Comparison of ENCODE assay signal across 21 cellular contexts in genomic region chr2:207935121-207935990, GRCh38.
DNase-seq lines count a peak whose midpoint lies in the region; ATAC-seq and TF ChIP-seq lines count a peak whose summit lies in the region.
"Had no signal": no experiment of that assay in that cellular context is flagged by ENCODE, and none has a peak within 500 bp of the region (broad histone marks: within the 10 kb centered on the region; RNA-seq: fewer than 3 reads in every experiment).

No MANE protein-coding gene starts in this region.

- H3K4me1 ChIP-seq in lower lobe of right lung (no peaks in the 10 kb centered on the region), tibial artery (peaks cover 0 to 11% (median 0%) of the 10 kb centered on the region in 4 donors)
- H3K4me1 ChIP-seq: foreskin keratinocyte had no signal

- H3K27me3 ChIP-seq in lower lobe of right lung (ENCODE audit: low read depth) = no peaks in the 10 kb centered on the region
- H3K27me3 ChIP-seq in tibial artery = no peaks in the 10 kb centered on the region
- H3K27me3 ChIP-seq: foreskin keratinocyte, sigmoid colon had no signal

- DNase-seq in lower lobe of right lung = no peak
- no peak for DNase-seq in head of caudate nucleus
- DNase-seq in tibial artery = no peak
- no peak for DNase-seq in A172 (ENCODE audit: low spot score)
- DNase-seq: activated CD4-positive, alpha-beta T cell treated with anti-CD3 and anti-CD28 coated beads, Interleukin-2, amount 50 U/mL, for 1 hour; foreskin keratinocyte; hypothalamus; mesenchymal stem cell; NCI-H1436 treated with DMSO at 0.1 percent for 48 hours; NCI-H524; sigmoid colon; stimulated activated CD8-positive, alpha-beta memory T cell treated with anti-CD3 and anti-CD28 coated beads, Interleukin-4, amount 100 ng/mL, for 48 hours; substantia nigra had no signal

- H3K36me3 ChIP-seq in lower lobe of right lung (no peaks in the 10 kb centered on the region), tibial artery (peaks cover 6 to 12% (median 6%) of the 10 kb centered on the region in 3 donors)
- H3K36me3 ChIP-seq: sigmoid colon had no signal

- TF ChIP-seq CTCF in lower lobe of right lung (IDR thresholded peaks at IDR 0.05) (no peak), tibial artery (IDR thresholded peaks at IDR 0.05) (no peak)

- H3K4me3 ChIP-seq in lower lobe of right lung (no peak overlapping the region), tibial artery (no peak overlapping the region)
- H3K4me3 ChIP-seq: sigmoid colon had no signal

- ATAC-seq in GM18511 (IDR thresholded peaks at IDR 0.05; ENCODE audit: unreplicated experiment) (peak; percentile 57), HG02938 (IDR thresholded peaks at IDR 0.05; ENCODE audit: unreplicated experiment) (peak; percentile 67), lower lobe of right lung (peak; percentile 71 to 76), HG03342 (IDR thresholded peaks at IDR 0.05; ENCODE audit: unreplicated experiment) (no peak)
- ATAC-seq: activated naive CD4-positive, alpha-beta T cell treated with anti-CD3 and anti-CD28 coated beads, Interleukin-2, amount 50 U/mL, for 72 hours; activated T-helper 17 cell treated with anti-CD3 and anti-CD28 coated beads, Interleukin-2, amount 50 U/mL, for 72 hours; foreskin keratinocyte; HCT116 had no signal

- intact Hi-C loops in lower lobe of right lung (cut with DNase I) (no loop called here), head of caudate nucleus (cut with DNase I) (no loop called here), tibial artery (cut with DNase I; ENCODE audit: low total_unique reads) (no loop called here)

- H3K9me3 ChIP-seq in lower lobe of right lung = no peaks in the 10 kb centered on the region
- H3K9me3 ChIP-seq in tibial artery = no peaks in the 10 kb centered on the region
- H3K9me3 ChIP-seq: sigmoid colon had no signal

- H3K27ac ChIP-seq in cingulate gyrus (ENCODE audit: low read depth, low read length) (peak overlapping the region; percentile 42), lower lobe of right lung (peak overlapping the region; percentile 72), tibial artery (no peak overlapping the region)
- H3K27ac ChIP-seq: foreskin keratinocyte, VCaP had no signal

Comparison
In these comparisons a context has a peak if more than half of its experiments do, and no peak if none do; other contexts are left out.
1. H3K27ac ChIP-seq: peak in cingulate gyrus (single experiment) and lower lobe of right lung (single experiment); none in tibial artery (0 of 2).